27 cellular contexts compared by ENCODE assay signal in genomic region chr19:30549151-30549550, GRCh38.
"Had no signal": no experiment of that assay in that cellular context is flagged by ENCODE, and none has a peak within 500 bp of the region (broad histone marks: within the 10 kb centered on the region; RNA-seq: fewer than 3 reads in every experiment).

No MANE protein-coding gene starts in this region.

- H3K4me3 Mint-ChIP-seq: dendritic cell treated with granulocyte-macrophage colony-stimulating factor and Interleukin-4, amounts not matched to agents 40 ng/mL and 50 ng/mL, for 4 days; endodermal cell; nephron; neural progenitor cell; stimulated activated naive B cell treated with anti-CD40 and anti-IgM and Interleukin-4, amounts not matched to agents 10 μg/mL and 1 μg/mL and 100 μg/mL, for 72 hours; stimulated activated naive CD8-positive, alpha-beta T cell treated with anti-CD3 and anti-CD28 coated beads, Interleukin-15, Interleukin-2, amounts not matched to agents 100 ng/mL and 50 ng/mL, for 24 hours had no signal

- H3K36me3 Mint-ChIP-seq: stimulated activated naive B cell treated with anti-CD40 and anti-IgM and Interleukin-4, amounts not matched to agents 10 μg/mL and 1 μg/mL and 100 μg/mL, for 72 hours had no signal

- ATAC-seq: esophagus mucosa; foreskin keratinocyte; gastroesophageal sphincter; heart left ventricle; left colon; lower lobe of right lung; right cardiac atrium; stimulated activated naive B cell treated with anti-CD40 and anti-IgM and Interleukin-4, amounts not matched to agents 10 μg/mL and 1 μg/mL and 100 μg/mL, for 72 hours had no signal

- H3K36me3 ChIP-seq: colonic mucosa, gastroesophageal sphincter, heart left ventricle, left ventricle myocardium inferior, lower lobe of right lung, neural progenitor cell, prostate gland, spleen, thoracic aorta, upper lobe of left lung had no signal

- H3K9me3 ChIP-seq: colonic mucosa, gastroesophageal sphincter, heart left ventricle, left ventricle myocardium inferior, lower lobe of right lung, prostate gland, thoracic aorta, tibial nerve, upper lobe of left lung had no signal

- H3K27ac ChIP-seq: colonic mucosa, epithelial cell of prostate, foreskin keratinocyte, gastroesophageal sphincter, heart left ventricle, left ventricle myocardium inferior, lower lobe of right lung, neural progenitor cell, prostate gland, skin epidermis, spleen, thoracic aorta, tibial nerve, upper lobe of left lung had no signal

- H3K4me3 ChIP-seq: colonic mucosa, gastroesophageal sphincter, heart left ventricle, left ventricle myocardium inferior, lower lobe of right lung, neural progenitor cell, prostate gland, skin epidermis, spleen, thoracic aorta, tibial nerve, upper lobe of left lung had no signal

- H3K27me3 Mint-ChIP-seq: dendritic cell treated with granulocyte-macrophage colony-stimulating factor and Interleukin-4, amounts not matched to agents 40 ng/mL and 50 ng/mL, for 4 days; stimulated activated naive B cell treated with anti-CD40 and anti-IgM and Interleukin-4, amounts not matched to agents 10 μg/mL and 1 μg/mL and 100 μg/mL, for 72 hours; stimulated activated naive CD8-positive, alpha-beta T cell treated with anti-CD3 and anti-CD28 coated beads, Interleukin-15, Interleukin-2, amounts not matched to agents 100 ng/mL and 50 ng/mL, for 24 hours had no signal

- H3K4me1 ChIP-seq: colonic mucosa, foreskin keratinocyte, gastroesophageal sphincter, lower lobe of right lung, neural progenitor cell, prostate gland, spleen, tibial nerve, upper lobe of left lung had no signal

- H3K4me1 Mint-ChIP-seq: stimulated activated naive B cell treated with anti-CD40 and anti-IgM and Interleukin-4, amounts not matched to agents 10 μg/mL and 1 μg/mL and 100 μg/mL, for 72 hours had no signal

- H3K27ac Mint-ChIP-seq: dendritic cell treated with granulocyte-macrophage colony-stimulating factor and Interleukin-4, amounts not matched to agents 40 ng/mL and 50 ng/mL, for 4 days; endodermal cell; nephron; neural progenitor cell; stimulated activated naive B cell treated with anti-CD40 and anti-IgM and Interleukin-4, amounts not matched to agents 10 μg/mL and 1 μg/mL and 100 μg/mL, for 72 hours; stimulated activated naive CD8-positive, alpha-beta T cell treated with anti-CD3 and anti-CD28 coated beads, Interleukin-15, Interleukin-2, amounts not matched to agents 100 ng/mL and 50 ng/mL, for 24 hours had no signal

- H3K27me3 ChIP-seq: colonic mucosa, foreskin keratinocyte, gastroesophageal sphincter, heart left ventricle, neural progenitor cell, spleen, tibial nerve, upper lobe of left lung had no signal

- H2AFZ ChIP-seq: neural progenitor cell had no signal

- H3K9me3 Mint-ChIP-seq: dendritic cell treated with granulocyte-macrophage colony-stimulating factor and Interleukin-4, amounts not matched to agents 40 ng/mL and 50 ng/mL, for 4 days; endodermal cell; nephron; stimulated activated naive B cell treated with anti-CD40 and anti-IgM and Interleukin-4, amounts not matched to agents 10 μg/mL and 1 μg/mL and 100 μg/mL, for 72 hours; stimulated activated naive CD8-positive, alpha-beta T cell treated with anti-CD3 and anti-CD28 coated beads, Interleukin-15, Interleukin-2, amounts not matched to agents 100 ng/mL and 50 ng/mL, for 24 hours had no signal

- H3K4me2 ChIP-seq: neural progenitor cell had no signal

- DNase-seq: colonic mucosa; effector CD8-positive, alpha-beta T cell; endodermal cell; foreskin keratinocyte; heart left ventricle; hippocampal formation; kidney glomerular epithelial cell; left colon; left ventricle myocardium inferior; lower lobe of right lung; nucleus accumbens; right cardiac atrium; spleen; stimulated activated CD4-positive, alpha-beta T cell treated with anti-CD3 and anti-CD28 coated beads, Interleukin-4, amount 100 ng/mL, for 4 hours; stimulated activated naive B cell treated with anti-CD40 and anti-IgM and Interleukin-4, amounts not matched to agents 10 μg/mL and 1 μg/mL and 100 μg/mL, for 72 hours had no signal
